ENCODE assay signal across 8 cellular contexts in genomic region chr2:70984576-70985282, GRCh38. TPM values are rescaled to one million over a fixed set of nuclear protein-coding genes. Genes with fewer than 3 reads are reported as not detected.
A peak's percentile ranks its signal among the peaks of the same experiment; 100 is the strongest.
DNase-seq lines count a peak whose midpoint lies in the region; ATAC-seq and TF ChIP-seq lines count a peak whose summit lies in the region.

No MANE protein-coding gene starts in this region.

- CTCF ChIA-PET in BJ (lab: Yijun Ruan, JAX) = interaction anchor here (0.7 to 2.8 kb wide), 11 partner anchors 9 to 114 kb away, joined by 3 to 23 read pairs (median 6); partner anchors contain the start of genes NAGK and TEX261

- POLR2A ChIA-PET in BJ (lab: Charles Lee) = no interaction called here

- peak overlapping the region; percentile 16 for H3K4me3 Mint-ChIP-seq in central memory CD8-positive, alpha-beta T cell
- no peak overlapping the region for H3K4me3 Mint-ChIP-seq in memory B cell

- peak; percentile 83 for TF ChIP-seq CTCF in BJ (IDR thresholded peaks at IDR 0.05; ENCODE audit: insufficient read depth, low read depth, low read length)

- H3K36me3 Mint-ChIP-seq in central memory CD8-positive, alpha-beta T cell (ENCODE audit: insufficient read depth) = peaks cover 21% of the 10 kb centered on the region
- H3K36me3 Mint-ChIP-seq in memory B cell = peaks cover 23% of the 10 kb centered on the region

- H3K4me3 ChIP-seq in BJ (ENCODE audit: low read depth, low read length) = no peak overlapping the region

- H3K27ac Mint-ChIP-seq in central memory CD8-positive, alpha-beta T cell (ENCODE audit: low read depth) = no peak overlapping the region
- H3K27ac Mint-ChIP-seq in memory B cell = no peak overlapping the region

- no peaks in the 10 kb centered on the region for H3K27me3 Mint-ChIP-seq in central memory CD8-positive, alpha-beta T cell
- no peaks in the 10 kb centered on the region for H3K27me3 Mint-ChIP-seq in memory B cell

- no peaks in the 10 kb centered on the region for H3K4me1 Mint-ChIP-seq in central memory CD8-positive, alpha-beta T cell
- H3K4me1 Mint-ChIP-seq in memory B cell = peaks cover 12% of the 10 kb centered on the region

- DNase-seq in BJ (ENCODE audit: low read depth) = no peak
- peak; percentile 73 to 78 for DNase-seq in central memory CD8-positive, alpha-beta T cell (ENCODE audit: low spot score in 2 of 2)
- peak; percentile 78 to 81 for DNase-seq in memory B cell (ENCODE audit: low spot score in 2 of 2)
- peak; percentile 75 for DNase-seq in stimulated activated CD8-positive, alpha-beta memory T cell treated with anti-CD3 and anti-CD28 coated beads, Interleukin-4, amount 100 ng/mL, for 24 hours (ENCODE audit: low read depth)
- DNase-seq in HuH-7.5 (ENCODE audit: low spot score) = no peak

- H3K36me3 ChIP-seq in BJ (ENCODE audit: control insufficient read depth, insufficient read depth, low read length) = peaks cover 16% of the 10 kb centered on the region

- ATAC-seq in GM19395 (IDR thresholded peaks at IDR 0.05; ENCODE audit: unreplicated experiment) (peak; percentile 96), HG03521 (IDR thresholded peaks at IDR 0.05; ENCODE audit: unreplicated experiment) (peak; percentile 97), memory B cell (ENCODE audit: low read depth) (peak; percentile 100)
- peak; percentile 98 to 99 for ATAC-seq in activated CD4-positive, CD25-positive, alpha-beta regulatory T cell treated with anti-CD3 and anti-CD28 coated beads, Interleukin-2, amount 50 U/mL, for 24 hours
- peak; percentile 100 for ATAC-seq in central memory CD8-positive, alpha-beta T cell (replicated peaks; ENCODE audit: extremely low read depth, poor library complexity, severe bottlenecking)

- no peaks in the 10 kb centered on the region for H3K9me3 Mint-ChIP-seq in central memory CD8-positive, alpha-beta T cell
- H3K9me3 Mint-ChIP-seq in memory B cell = no peaks in the 10 kb centered on the region

- no peaks in the 10 kb centered on the region for H3K27me3 ChIP-seq in BJ (ENCODE audit: control insufficient read depth, insufficient read depth, low read length)

RNA-seq across cellular contexts. Expression of gene ANKRD53, which starts 6.3 kb away (rescaled TPM):
- polyA plus RNA-seq in BJ (2011; rRNA removed) = 0.36 and 0.43 TPM in 2 replicates
- polyA minus RNA-seq in BJ (2011; rRNA and poly(A)+ RNA removed) = 0.98 and 1.00 TPM in 2 replicates

RNA-seq across cellular contexts. Expression of gene TEX261, which starts 9.9 kb away (rescaled TPM):
- 83.2 and 101 TPM in 2 replicates for polyA plus RNA-seq in BJ (2011; rRNA removed)
- 62.9 and 67.7 TPM in 2 replicates for polyA minus RNA-seq in BJ (2011; rRNA and poly(A)+ RNA removed)

RNA-seq across cellular contexts. Expression of gene ATP6V1B1, which starts 49.0 kb away (rescaled TPM):
- polyA plus RNA-seq in BJ (2011; rRNA removed) = 0.85 and 1.3 TPM in 2 replicates
- not detected in 2 replicates for polyA minus RNA-seq in BJ (2011; rRNA and poly(A)+ RNA removed)

Comparison
In these comparisons a context has a peak if more than half of its experiments do, and no peak if none do; other contexts are left out.
1. DNase-seq: peak in central memory CD8-positive, alpha-beta T cell (2 of 2), memory B cell (2 of 2) and stimulated activated CD8-positive, alpha-beta memory T cell treated with anti-CD3 and anti-CD28 coated beads, Interleukin-4, amount 100 ng/mL, for 24 hours (single experiment); none in BJ (single experiment) and HuH-7.5 (single experiment).
2. Peak in every context shown above with its lines, with median percentiles within 50 percentile points of each other: ATAC-seq.